ENCODE assay signal across 23 cellular contexts in the genomic region with DNA sequence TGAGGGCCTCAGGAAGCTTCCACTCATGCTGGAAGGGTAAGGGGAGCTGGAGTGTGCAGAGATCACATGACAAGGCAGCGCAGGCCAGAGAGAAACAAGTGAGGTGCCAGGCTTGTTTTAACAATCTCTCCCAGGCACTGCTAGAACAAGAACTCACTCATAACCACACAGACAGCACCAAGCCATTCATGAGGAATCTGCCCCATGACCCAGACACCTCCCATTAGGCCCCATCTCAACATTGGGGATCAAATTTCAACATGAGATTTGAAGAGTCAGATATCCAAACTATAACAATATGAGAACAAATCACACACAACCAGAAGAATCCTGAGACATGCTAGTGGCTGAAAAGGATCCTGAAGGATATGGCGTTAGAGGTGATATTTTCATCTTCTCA. TPM values are rescaled to one million over a fixed set of nuclear protein-coding genes. Genes with fewer than 3 reads are reported as not detected.
DNase-seq lines count a peak whose midpoint lies in the region; ATAC-seq and TF ChIP-seq lines count a peak whose summit lies in the region.
"Had no signal": no experiment of that assay in that cellular context is flagged by ENCODE, and none has a peak within 500 bp of the region (broad histone marks: within the 10 kb centered on the region; RNA-seq: fewer than 3 reads in every experiment).

No MANE protein-coding gene starts in this region.

- H3K4ac ChIP-seq in mesenchymal stem cell (ENCODE audit: low read depth in 1 of 2, low read length in 2 of 2), result no peak overlapping the region

- H3K79me1 ChIP-seq in mesenchymal stem cell (replicated peaks; ENCODE audit: low read length, poor library complexity, severe bottlenecking), result no peaks in the 10 kb centered on the region

- no peak overlapping the region for H2BK15ac ChIP-seq in mesenchymal stem cell (ENCODE audit: low read depth, poor library complexity, severe bottlenecking)

- H3K9ac ChIP-seq in BLaER1 (no peak overlapping the region), mesenchymal stem cell (ENCODE audit: low read length) (no peak overlapping the region)

- H3K27ac ChIP-seq in BLaER1 (peak overlapping the region; percentile 35; the same call in 1 of the 2 replicates), mesenchymal stem cell (ENCODE audit: low read length, poor library complexity, severe bottlenecking) (peak overlapping the region; percentile 6)
- H3K27ac ChIP-seq: A549, adrenal gland, ovary had no signal

- H3K4me2 ChIP-seq in BLaER1, result peak overlapping the region; percentile 67
- H3K4me2 ChIP-seq in mesenchymal stem cell (ENCODE audit: low read length, poor library complexity, severe bottlenecking), result no peak overlapping the region
- H3K4me2 ChIP-seq: A549 had no signal

- no peak overlapping the region for H3K14ac ChIP-seq in mesenchymal stem cell (ENCODE audit: low read length in 2 of 2)

- WGBS in mesenchymal stem cell, result 100% methylated on average over 2 of the region's 2 CpGs

- peak; percentile 68 for DNase-seq in LHCN-M2 (ENCODE audit: low read depth)
- DNase-seq in choroid plexus epithelial cell (ENCODE audit: low read depth), result peak; percentile 89
- no peak for DNase-seq in mesenchymal stem cell
- DNase-seq in NCI-H146 treated with DMSO at 0.1 percent for 48 hours (lab: John Stamatoyannopoulos, UW; ENCODE audit: unreplicated experiment), result no peak
- DNase-seq in GM20000 (ENCODE audit: low spot score), result no peak
- no peak for DNase-seq in hepatic stellate cell (ENCODE audit: low spot score)
- DNase-seq: activated CD8-positive, alpha-beta T cell treated with anti-CD3 and anti-CD28 coated beads for 36 hours; activated gamma-delta T cell; activated T-cell treated with anti-CD3 and anti-CD28 coated beads for 4 hours; adrenal gland; C1 segment of cervical spinal cord; natural killer cell; NCI-H1694; NCI-H69; ovary; right cardiac atrium; T-helper 9 cell had no signal

- H3K4me3 ChIP-seq in BLaER1 (no peak overlapping the region), choroid plexus epithelial cell (ENCODE audit: low read depth, low read length) (no peak overlapping the region), mesenchymal stem cell (ENCODE audit: insufficient read depth in 1 of 2, low read depth in 1 of 2, low read length in 2 of 2) (no peak overlapping the region)
- H3K4me3 ChIP-seq: A549, adrenal gland, ovary had no signal

- H2AK5ac ChIP-seq in mesenchymal stem cell (ENCODE audit: low read length, severe bottlenecking), result no peak overlapping the region

- no peak overlapping the region for H2BK12ac ChIP-seq in mesenchymal stem cell (ENCODE audit: low read length in 2 of 2)

- H2AFZ ChIP-seq in mesenchymal stem cell (ENCODE audit: low read depth, low read length), result no peak overlapping the region

- H2BK120ac ChIP-seq in mesenchymal stem cell (ENCODE audit: low read depth, low read length), result no peak overlapping the region

- H4K8ac ChIP-seq in mesenchymal stem cell (ENCODE audit: low read length), result no peak overlapping the region

- no peak overlapping the region for H3K23ac ChIP-seq in mesenchymal stem cell (ENCODE audit: low read length in 2 of 2)

- H3K18ac ChIP-seq in mesenchymal stem cell (ENCODE audit: low read depth in 1 of 2, low read length in 2 of 2), result no peak overlapping the region

- no peaks in the 10 kb centered on the region for H3K36me3 ChIP-seq in BLaER1
- H3K36me3 ChIP-seq in mesenchymal stem cell (ENCODE audit: control insufficient read depth in 1 of 2, insufficient read depth in 2 of 2, low read depth in 1 of 2, low read length in 2 of 2), result no peaks in the 10 kb centered on the region
- H3K36me3 ChIP-seq: adrenal gland, ovary had no signal

- H3K4me1 ChIP-seq in BLaER1, result peaks cover 45% of the 10 kb centered on the region
- peaks cover 3% of the 10 kb centered on the region for H3K4me1 ChIP-seq in mesenchymal stem cell (ENCODE audit: control insufficient read depth, insufficient read depth, low read depth, low read length)
- H3K4me1 ChIP-seq: A549 had no signal

- H4K20me1 ChIP-seq in BLaER1, result no peaks in the 10 kb centered on the region

- H4K91ac ChIP-seq in mesenchymal stem cell (ENCODE audit: low read length), result no peak overlapping the region

- no peak overlapping the region for H2BK5ac ChIP-seq in mesenchymal stem cell (ENCODE audit: low read depth, low read length, poor library complexity, severe bottlenecking)

- H3K27me3 ChIP-seq in BLaER1 (no peaks in the 10 kb centered on the region), mesenchymal stem cell (ENCODE audit: control insufficient read depth in 1 of 2, insufficient read depth in 1 of 2, low read length in 2 of 2) (no peaks in the 10 kb centered on the region)
- H3K27me3 ChIP-seq: adrenal gland, ovary had no signal

- no peak for ATAC-seq in HG03045 (IDR thresholded peaks at IDR 0.05; ENCODE audit: unreplicated experiment)
- ATAC-seq: A549; activated CD8-positive, alpha-beta T cell treated with anti-CD3 and anti-CD28 coated beads for 36 hours; natural killer cell; right cardiac atrium had no signal

- H3K9me3 ChIP-seq in BLaER1, result peaks cover 12% of the 10 kb centered on the region
- no peaks in the 10 kb centered on the region for H3K9me3 ChIP-seq in mesenchymal stem cell (ENCODE audit: control insufficient read depth, low read length)
- H3K9me3 ChIP-seq: A549, adrenal gland, ovary had no signal

- TF ChIP-seq CTCF in choroid plexus epithelial cell (conservative IDR thresholded peaks at IDR 0.05; ENCODE audit: low read depth, low read length), result no peak
- no peak for TF ChIP-seq CTCF in GM20000 (IDR thresholded peaks at IDR 0.05; ENCODE audit: extremely low read depth, missing control alignments)

RNA-seq across cellular contexts. Expression of a gene that starts 21.9 kb away (rescaled TPM):
- total RNA-seq in LHCN-M2 (2014; rRNA removed), result not detected in 2 replicates
- not detected for polyA plus RNA-seq in LHCN-M2 (2012)
- polyA plus RNA-seq in mesenchymal stem cell (2013, experiment 1 of 2), result not detected
- not detected for polyA plus RNA-seq in mesenchymal stem cell (2013, experiment 2 of 2)
- total RNA-seq: activated CD8-positive, alpha-beta T cell treated with anti-CD3 and anti-CD28 coated beads for 36 hours; adrenal gland; bronchial epithelial cell; dermis microvascular lymphatic vessel endothelial cell; mesenteric fat pad; natural killer cell; right cardiac atrium had no signal
- polyA plus RNA-seq: A549, adrenal gland, ovary, right cardiac atrium had no signal

RNA-seq across cellular contexts. Expression of a gene that starts 24.1 kb away (rescaled TPM):
- total RNA-seq in LHCN-M2 (2014; rRNA removed), result 6.5 and 9.8 TPM in 2 replicates
- 51.0 TPM for polyA plus RNA-seq in LHCN-M2 (2012)
- polyA plus RNA-seq in mesenchymal stem cell (2013, experiment 1 of 2), result 32.7 TPM
- 32.8 TPM for polyA plus RNA-seq in mesenchymal stem cell (2013, experiment 2 of 2)

RNA-seq across cellular contexts. Expression of a gene that starts 33.2 kb away (rescaled TPM):
- total RNA-seq in LHCN-M2 (2014; rRNA removed), result 284 and 290 TPM in 2 replicates
- polyA plus RNA-seq in LHCN-M2 (2012), result 462 TPM
- 348 TPM for polyA plus RNA-seq in mesenchymal stem cell (2013, experiment 1 of 2)
- polyA plus RNA-seq in mesenchymal stem cell (2013, experiment 2 of 2), result 351 TPM

Comparison
In these comparisons a context has a peak if more than half of its experiments do, and no peak if none do; other contexts are left out.
1. DNase-seq: peak in LHCN-M2 (single experiment) and choroid plexus epithelial cell (single experiment); none in mesenchymal stem cell (single experiment), NCI-H146 treated with DMSO at 0.1 percent for 48 hours (single experiment), GM20000 (single experiment) and hepatic stellate cell (single experiment).